9 cellular contexts compared by ENCODE assay signal in genomic region chr17:78316115-78316866, GRCh38. TPM values are rescaled to one million over a fixed set of nuclear protein-coding genes. Genes with fewer than 3 reads are reported as not detected.
DNase-seq lines count a peak whose midpoint lies in the region; FAIRE-seq and TF ChIP-seq lines count a peak whose summit lies in the region.
"Had no signal": no experiment of that assay in that cellular context is flagged by ENCODE, and none has a peak within 500 bp of the region (broad histone marks: within the 10 kb centered on the region; RNA-seq: fewer than 3 reads in every experiment).

No MANE protein-coding gene starts in this region.

- no peak for TF ChIP-seq EP300 in tibial nerve (IDR thresholded peaks at IDR 0.05)

- intact Hi-C loops in OCI-LY7 (cut with micrococcal nuclease; ENCODE audit: unreplicated experiment): no loop called here

- no peak for FAIRE-seq in GM19239 (lab: Jason Lieb, UNC)

- TF ChIP-seq CTCF in brain (conservative IDR thresholded peaks at IDR 0.05) (no peak), tibial nerve (IDR thresholded peaks at IDR 0.05) (no peak), OCI-LY7 (conservative IDR thresholded peaks at IDR 0.05; ENCODE audit: low read length) (no peak)

- no peaks in the 10 kb centered on the region for H4K20me1 ChIP-seq in OCI-LY7 (ENCODE audit: insufficient read depth, low read length)

- no peak for DNase-seq in activated naive CD4-positive, alpha-beta T cell treated with anti-CD3 and anti-CD28 coated beads, Interleukin-2, amount 50 U/mL, for 16 hours
- no peak for DNase-seq in tibial nerve (ENCODE audit: low spot score in 2 of 2)
- DNase-seq in OCI-LY7 (ENCODE audit: low spot score): no peak
- no peak for DNase-seq in GM19239 (ENCODE audit: insufficient read length, low spot score)
- DNase-seq in globus pallidus (ENCODE audit: low spot score): no peak
- DNase-seq: NCI-H2171 treated with DMSO at 0.1 percent for 48 hours had no signal

- 25 to 39% methylated on average over 15 to 22 of the region's 22 CpGs for whole genome bisulfite sequencing in mesodermal cell (ENCODE audit: insufficient coverage in 2 of 2), 2 experiments
- WGBS in tibial nerve, 2 donors: 75 to 76% methylated on average over 16 to 22 of the region's 22 CpGs

- CTCF ChIA-PET in OCI-LY7 (lab: Charles Lee; ENCODE audit: unreplicated experiment): interaction anchor here (1.5 kb wide), 1 partner anchor 46 kb away, joined by 3 read pairs; no protein-coding TSS in a partner anchor

- H3K27ac Mint-ChIP-seq in activated naive CD4-positive, alpha-beta T cell treated with anti-CD3 and anti-CD28 coated beads, Interleukin-2, amount 50 U/mL, for 24 hours: peak overlapping the region; percentile 20
- H3K27ac Mint-ChIP-seq in brain: peak overlapping the region in 3 of 5 experiments; percentile 87 to 95 (median 90)

- no peaks in the 10 kb centered on the region for H3K79me2 ChIP-seq in OCI-LY7 (ENCODE audit: insufficient read depth, low read depth, low read length)

- H3K4me1 Mint-ChIP-seq in activated naive CD4-positive, alpha-beta T cell treated with anti-CD3 and anti-CD28 coated beads, Interleukin-2, amount 50 U/mL, for 24 hours: peaks cover 46% of the 10 kb centered on the region
- peaks cover 50% of the 10 kb centered on the region for H3K4me1 Mint-ChIP-seq in brain

- no peaks in the 10 kb centered on the region for H3K9me3 Mint-ChIP-seq in activated naive CD4-positive, alpha-beta T cell treated with anti-CD3 and anti-CD28 coated beads, Interleukin-2, amount 50 U/mL, for 24 hours
- H3K9me3 Mint-ChIP-seq in brain: peaks cover 0 to 8% (median 0%) of the 10 kb centered on the region in 5 experiments

- H3K27me3 Mint-ChIP-seq in activated naive CD4-positive, alpha-beta T cell treated with anti-CD3 and anti-CD28 coated beads, Interleukin-2, amount 50 U/mL, for 24 hours: no peaks in the 10 kb centered on the region
- H3K27me3 Mint-ChIP-seq in brain: peaks cover 63% of the 10 kb centered on the region

- H3K4me2 ChIP-seq in OCI-LY7 (ENCODE audit: low read length): no peak overlapping the region

- no peak overlapping the region for H3K4me3 ChIP-seq in mesodermal cell (ENCODE audit: extremely low read depth, insufficient read depth, low read length, poor library complexity, severe bottlenecking)
- no peak overlapping the region for H3K4me3 ChIP-seq in tibial nerve
- no peak overlapping the region for H3K4me3 ChIP-seq in OCI-LY7 (ENCODE audit: low read depth, low read length, poor library complexity, severe bottlenecking)

- H3K27ac ChIP-seq in mesodermal cell (ENCODE audit: low read depth, low read length, severe bottlenecking) (peak overlapping the region; percentile 79), tibial nerve (peak overlapping the region; percentile 30 to 94 (median 82)), OCI-LY7 (ENCODE audit: low read depth, low read length, poor library complexity, severe bottlenecking) (no peak overlapping the region)

- no peaks in the 10 kb centered on the region for H3K9me2 ChIP-seq in OCI-LY7 (ENCODE audit: insufficient read depth, low read length)

- no peaks in the 10 kb centered on the region for H3K27me3 ChIP-seq in tibial nerve

- H3K36me3 Mint-ChIP-seq in activated naive CD4-positive, alpha-beta T cell treated with anti-CD3 and anti-CD28 coated beads, Interleukin-2, amount 50 U/mL, for 24 hours: no peaks in the 10 kb centered on the region
- no peaks in the 10 kb centered on the region for H3K36me3 Mint-ChIP-seq in brain

- BruUV-seq in OCI-LY7 (replicated peaks; lab: Mats Ljungman, UMichigan): no TSS peak

- no peak overlapping the region for H2AFZ ChIP-seq in OCI-LY7 (ENCODE audit: low read length)

- H3K4me1 ChIP-seq in mesodermal cell (ENCODE audit: control insufficient read depth, insufficient read depth, low read length, poor library complexity, severe bottlenecking): peaks cover 36% of the 10 kb centered on the region
- H3K4me1 ChIP-seq in tibial nerve: peaks cover 0 to 56% (median 41%) of the 10 kb centered on the region in 4 donors
- peaks cover 6% of the 10 kb centered on the region for H3K4me1 ChIP-seq in OCI-LY7 (ENCODE audit: insufficient read depth, low read length, poor library complexity, severe bottlenecking)

- H3K9me3 ChIP-seq in mesodermal cell (ENCODE audit: control insufficient read depth, low read length) (no peaks in the 10 kb centered on the region), tibial nerve (no peaks in the 10 kb centered on the region), OCI-LY7 (ENCODE audit: low read length) (no peaks in the 10 kb centered on the region)

- POLR2A ChIA-PET in OCI-LY7 (lab: Charles Lee): interaction anchor here (0.5 to 1.0 kb wide), 2 partner anchors 9 to 246 kb away, joined by 3 read pairs; no protein-coding TSS in a partner anchor

- no peaks in the 10 kb centered on the region for H3K36me3 ChIP-seq in mesodermal cell (ENCODE audit: control insufficient read depth, insufficient read depth, low read length)
- no peaks in the 10 kb centered on the region for H3K36me3 ChIP-seq in tibial nerve
- no peaks in the 10 kb centered on the region for H3K36me3 ChIP-seq in OCI-LY7 (ENCODE audit: insufficient read depth, low read length)

- TF ChIP-seq POLR2A in tibial nerve (IDR thresholded peaks at IDR 0.05): peak in 1 of 2 donors; percentile 22

- H3K4me3 Mint-ChIP-seq in activated naive CD4-positive, alpha-beta T cell treated with anti-CD3 and anti-CD28 coated beads, Interleukin-2, amount 50 U/mL, for 24 hours: peak overlapping the region; percentile 24
- peak overlapping the region in 3 of 5 experiments; percentile 40 to 64 (median 54) for H3K4me3 Mint-ChIP-seq in brain

RNA-seq across cellular contexts. Expression of gene SOCS3, which starts 43.6 kb away (rescaled TPM):
- polyA plus RNA-seq in brain (ENCODE audit: insufficient read depth, low read depth, low replicate concordance): 11.3 TPM
- polyA plus RNA-seq in mesodermal cell (2013, experiment 1 of 2): 37.6 TPM
- 29.9 TPM for polyA plus RNA-seq in mesodermal cell (2013, experiment 2 of 2)
- total RNA-seq in tibial nerve (10 to 100 TPM; 23.7 to 76.5 (median 59.7) TPM), OCI-LY7 (2022) (not detected in 2 replicates)
- not detected in 2 replicates for total RNA-seq in OCI-LY7 (2014; rRNA removed; shearing (Covaris generic))

Comparison
In these comparisons a context has a peak if more than half of its experiments do, and no peak if none do; other contexts are left out.
1. RNA of gene SOCS3, which starts 43.6 kb away (total RNA-seq): 23.7 to 76.5 TPM in tibial nerve; not detected in OCI-LY7; every median in the first group is over 10 times any median in the second.